Comparison of ENCODE assay signal across 20 cellular contexts in the genomic region with DNA sequence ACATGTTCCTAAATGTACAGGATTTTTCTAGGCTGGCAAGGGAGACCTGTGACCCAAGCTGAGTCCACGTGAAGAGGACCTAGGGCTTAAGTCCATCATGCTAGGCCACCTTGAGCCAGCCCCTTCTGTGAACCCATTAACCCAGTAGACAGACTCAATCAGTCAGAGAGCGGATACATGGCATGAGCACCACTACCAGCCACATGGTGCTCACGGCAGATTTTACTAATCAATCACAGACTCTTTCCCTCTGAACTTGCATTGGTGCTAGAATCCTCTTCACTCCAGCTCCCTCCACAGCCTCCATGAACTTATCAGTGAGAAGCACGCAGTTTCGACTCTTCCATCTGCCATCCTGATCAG. TPM values are rescaled to one million over a fixed set of nuclear protein-coding genes. Genes with fewer than 3 reads are reported as not detected.
DNase-seq lines count a peak whose midpoint lies in the region; ATAC-seq and TF ChIP-seq lines count a peak whose summit lies in the region.
"Had no signal": no experiment of that assay in that cellular context is flagged by ENCODE, and none has a peak within 500 bp of the region (broad histone marks: within the 10 kb centered on the region; RNA-seq: fewer than 3 reads in every experiment).

No MANE protein-coding gene starts in this region.

- in situ Hi-C loops in transverse colon (cut with MboI; ENCODE audit: low pct_ligation_motif_present in 1 of 4, low pct_unique_long_range_greater_than_20kb in 1 of 4, low sequenced_read_pairs in 3 of 4) = no loop called here

- peaks cover 10% of the 10 kb centered on the region for H3K27me3 Mint-ChIP-seq in activated T-cell treated with anti-CD3 and anti-CD28 coated beads, Interleukin-2, amount 50 U/mL, for 72 hours (ENCODE audit: low read depth)
- peaks cover 2% of the 10 kb centered on the region for H3K27me3 Mint-ChIP-seq in activated naive CD8-positive, alpha-beta T cell
- peaks cover 10% of the 10 kb centered on the region for H3K27me3 Mint-ChIP-seq in stimulated activated naive CD8-positive, alpha-beta T cell treated with anti-CD3 and anti-CD28 coated beads, Interleukin-15, Interleukin-2, amounts not matched to agents 100 ng/mL and 50 ng/mL, for 24 hours

- no peak overlapping the region for H3K4me3 ChIP-seq in transverse colon
- H3K4me3 ChIP-seq: body of pancreas, lower lobe of right lung, SJCRH30, smooth muscle cell had no signal

- no peaks in the 10 kb centered on the region for H3K4me1 ChIP-seq in transverse colon
- H3K4me1 ChIP-seq: SJCRH30 had no signal

- no peak overlapping the region for H3K27ac Mint-ChIP-seq in activated T-cell treated with anti-CD3 and anti-CD28 coated beads, Interleukin-2, amount 50 U/mL, for 72 hours
- H3K27ac Mint-ChIP-seq in activated naive CD8-positive, alpha-beta T cell = peak overlapping the region; percentile 23
- H3K27ac Mint-ChIP-seq in stimulated activated naive CD8-positive, alpha-beta T cell treated with anti-CD3 and anti-CD28 coated beads, Interleukin-15, Interleukin-2, amounts not matched to agents 100 ng/mL and 50 ng/mL, for 24 hours = peak overlapping the region; percentile 98
- H3K27ac Mint-ChIP-seq: activated CD4-positive, alpha-beta memory T cell treated with anti-CD3 and anti-CD28 coated beads for 36 hours had no signal

- peaks cover 15% of the 10 kb centered on the region for H3K4me1 Mint-ChIP-seq in activated T-cell treated with anti-CD3 and anti-CD28 coated beads, Interleukin-2, amount 50 U/mL, for 72 hours (ENCODE audit: low read depth)
- H3K4me1 Mint-ChIP-seq in activated naive CD8-positive, alpha-beta T cell (ENCODE audit: low read depth) = peaks cover 15% of the 10 kb centered on the region
- H3K4me1 Mint-ChIP-seq in stimulated activated naive CD8-positive, alpha-beta T cell treated with anti-CD3 and anti-CD28 coated beads, Interleukin-15, Interleukin-2, amounts not matched to agents 100 ng/mL and 50 ng/mL, for 24 hours (ENCODE audit: low read depth) = peaks cover 32% of the 10 kb centered on the region

- DNase-seq in activated T-cell treated with anti-CD3 and anti-CD28 coated beads, Interleukin-2, amount 50 U/mL, for 72 hours = no peak
- no peak for DNase-seq in activated T-cell treated with anti-CD3 and anti-CD28 coated beads, Interleukin-2, amount 50 U/mL, for 48 hours
- DNase-seq in left colon (no peak), medulla oblongata (ENCODE audit: extremely low spot score) (no peak), transverse colon (no peak), NCI-H2081 treated with DMSO at 0.1 percent for 48 hours (lab: John Stamatoyannopoulos, UW) (no peak)
- DNase-seq: DMS 273 treated with DMSO at 0.1 percent for 48 hours, lower lobe of right lung, MM.1S, NCI-H1436 treated with DMSO at 0.1 percent for 48 hours, NCI-H510A treated with DMSO at 0.1 percent for 48 hours, WERI-Rb-1 had no signal

- peak overlapping the region; percentile 23 to 47 for H3K4me3 Mint-ChIP-seq in activated T-cell treated with anti-CD3 and anti-CD28 coated beads, Interleukin-2, amount 50 U/mL, for 72 hours
- H3K4me3 Mint-ChIP-seq in activated naive CD8-positive, alpha-beta T cell = no peak overlapping the region
- peak overlapping the region; percentile 74 for H3K4me3 Mint-ChIP-seq in stimulated activated naive CD8-positive, alpha-beta T cell treated with anti-CD3 and anti-CD28 coated beads, Interleukin-15, Interleukin-2, amounts not matched to agents 100 ng/mL and 50 ng/mL, for 24 hours
- H3K4me3 Mint-ChIP-seq: activated CD4-positive, alpha-beta memory T cell treated with anti-CD3 and anti-CD28 coated beads for 36 hours had no signal

- H3K36me3 Mint-ChIP-seq in activated T-cell treated with anti-CD3 and anti-CD28 coated beads, Interleukin-2, amount 50 U/mL, for 72 hours (ENCODE audit: insufficient read depth in 2 of 2) = no peaks in the 10 kb centered on the region
- H3K36me3 Mint-ChIP-seq in activated naive CD8-positive, alpha-beta T cell = no peaks in the 10 kb centered on the region
- peaks cover 4% of the 10 kb centered on the region for H3K36me3 Mint-ChIP-seq in stimulated activated naive CD8-positive, alpha-beta T cell treated with anti-CD3 and anti-CD28 coated beads, Interleukin-15, Interleukin-2, amounts not matched to agents 100 ng/mL and 50 ng/mL, for 24 hours (ENCODE audit: low read depth)

- no peak for TF ChIP-seq CTCF in transverse colon (IDR thresholded peaks at IDR 0.05)

- no peak for TF ChIP-seq EP300 in transverse colon (IDR thresholded peaks at IDR 0.05; ENCODE audit: low read depth)

- no peak overlapping the region for H3K27ac ChIP-seq in transverse colon
- H3K27ac ChIP-seq: body of pancreas, C4-2B, SJCRH30, WERI-Rb-1 had no signal

- TF ChIP-seq POLR2A in transverse colon (IDR thresholded peaks at IDR 0.05) = no peak

- no peaks in the 10 kb centered on the region for H3K36me3 ChIP-seq in transverse colon
- H3K36me3 ChIP-seq: SJCRH30 had no signal

- ATAC-seq in activated T-cell treated with anti-CD3 and anti-CD28 coated beads, Interleukin-2, amount 50 U/mL, for 72 hours (replicated peaks in 1 of 2) = peak; percentile 42 to 43
- ATAC-seq in left colon = peak; percentile 29
- ATAC-seq: body of pancreas, lower lobe of right lung, Panc1 had no signal

- no peaks in the 10 kb centered on the region for H3K9me3 ChIP-seq in transverse colon
- H3K9me3 ChIP-seq: body of pancreas, lower lobe of right lung, SJCRH30 had no signal

- no peaks in the 10 kb centered on the region for H3K9me3 Mint-ChIP-seq in activated T-cell treated with anti-CD3 and anti-CD28 coated beads, Interleukin-2, amount 50 U/mL, for 72 hours
- H3K9me3 Mint-ChIP-seq in activated naive CD8-positive, alpha-beta T cell (ENCODE audit: low read depth) = no peaks in the 10 kb centered on the region
- H3K9me3 Mint-ChIP-seq in stimulated activated naive CD8-positive, alpha-beta T cell treated with anti-CD3 and anti-CD28 coated beads, Interleukin-15, Interleukin-2, amounts not matched to agents 100 ng/mL and 50 ng/mL, for 24 hours = no peaks in the 10 kb centered on the region
- H3K9me3 Mint-ChIP-seq: activated CD4-positive, alpha-beta memory T cell treated with anti-CD3 and anti-CD28 coated beads for 36 hours had no signal

- no peaks in the 10 kb centered on the region for H3K27me3 ChIP-seq in transverse colon
- H3K27me3 ChIP-seq: body of pancreas, SJCRH30 had no signal

- whole genome bisulfite sequencing in transverse colon (ENCODE audit: low coverage in 1 of 2), 2 donors = 61 to 69% methylated on average over 2 to 5 of the region's 5 CpGs

- intact Hi-C loops in left colon (cut with DNase I, micrococcal nuclease) (no loop called here), transverse colon (cut with DNase I; ENCODE audit: low total_unique reads) (no loop called here)

RNA-seq across cellular contexts. Expression of gene PHETA1, which starts 9.0 kb away (rescaled TPM):
- 1 to 10 TPM; 1.0 to 2.2 TPM for total RNA-seq in activated T-cell treated with anti-CD3 and anti-CD28 coated beads, Interleukin-2, amount 50 U/mL, for 72 hours
- total RNA-seq in left colon (10 to 100 TPM; 27.9 to 39.1 TPM), transverse colon (10 to 100 TPM; 22.4 to 34.8 (median 28.1) TPM)

RNA-seq across cellular contexts. Expression of gene SH2B3, which starts 45.8 kb away (rescaled TPM):
- total RNA-seq in activated T-cell treated with anti-CD3 and anti-CD28 coated beads, Interleukin-2, amount 50 U/mL, for 72 hours = 10 to 100 TPM; 33.3 to 37.4 TPM
- total RNA-seq in left colon = 10 to 100 TPM; 22.9 to 27.1 TPM
- 10 to 100 TPM; 22.3 to 99.1 (median 43.6) TPM for total RNA-seq in transverse colon

Comparison
In these comparisons a context has a peak if more than half of its experiments do, and no peak if none do; other contexts are left out.
1. RNA of gene PHETA1, which starts 9.0 kb away (total RNA-seq): 27.9 to 39.1 TPM in left colon and 22.4 to 34.8 TPM in transverse colon; 1.0 to 2.2 TPM in activated T-cell treated with anti-CD3 and anti-CD28 coated beads, Interleukin-2, amount 50 U/mL, for 72 hours; every median in the first group is over 4 times any median in the second.